23 cellular contexts compared by ENCODE assay signal in the genomic region with DNA sequence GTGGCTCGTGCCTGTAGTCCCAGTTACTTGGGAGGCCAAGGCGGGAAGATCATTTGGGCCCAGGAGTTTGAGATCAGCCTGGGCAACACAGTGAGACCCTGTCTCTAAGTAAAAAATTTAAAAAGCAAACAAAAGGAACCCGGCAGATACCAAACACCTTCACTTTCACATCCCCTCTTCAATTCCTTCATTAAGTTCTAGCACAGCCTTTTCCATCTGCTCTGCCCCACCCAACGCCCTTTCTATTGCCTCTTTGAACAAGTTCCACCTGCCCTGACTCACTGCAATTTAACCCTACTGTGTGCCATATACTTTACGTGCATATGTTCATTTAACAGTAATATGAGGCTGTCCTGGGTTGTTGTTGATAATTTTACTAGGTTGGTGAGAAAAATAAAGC. TPM values are rescaled to one million over a fixed set of nuclear protein-coding genes. Genes with fewer than 3 reads are reported as not detected.
DNase-seq lines count a peak whose midpoint lies in the region; ATAC-seq, FAIRE-seq and TF ChIP-seq lines count a peak whose summit lies in the region.
"Had no signal": no experiment of that assay in that cellular context is flagged by ENCODE, and none has a peak within 500 bp of the region (broad histone marks: within the 10 kb centered on the region; RNA-seq: fewer than 3 reads in every experiment).

No MANE protein-coding gene starts in this region.

- H3K36me3 ChIP-seq in GM23248 (ENCODE audit: low read depth), result no peaks in the 10 kb centered on the region
- H3K36me3 ChIP-seq: HAP-1, upper lobe of left lung had no signal

- no peak for FAIRE-seq in GM12891 (lab: Jason Lieb, UNC)
- FAIRE-seq: D721Med, HTR-8/SVneo had no signal

- H3K4me3 Mint-ChIP-seq in T-helper 2 cell treated with Interferon-gamma antibody and Interleukin-4, amounts not matched to agents 5 μg/mL and 100 μg/mL, for 36 hours, result peak overlapping the region; percentile 68
- peak overlapping the region; percentile 80 for H3K4me3 Mint-ChIP-seq in activated naive CD8-positive, alpha-beta T cell
- peak overlapping the region; percentile 61 to 88 (median 82) for H3K4me3 Mint-ChIP-seq in naive thymus-derived CD8-positive, alpha-beta T cell
- H3K4me3 Mint-ChIP-seq: nephron, WTC11 had no signal

- POLR2A ChIA-PET in naive thymus-derived CD8-positive, alpha-beta T cell (lab: Charles Lee), result interaction anchor here (1.5 to 21.9 kb wide), 6 partner anchors 7 to 52 kb away, joined by 8 to 1569 read pairs (median 611); partner anchors contain the start of genes B2M, PATL2 and SPG11

- H3K9me3 ChIP-seq in GM23248 (ENCODE audit: low read depth), result no peaks in the 10 kb centered on the region
- H3K9me3 ChIP-seq: HAP-1, upper lobe of left lung had no signal

- no peaks in the 10 kb centered on the region for H3K4me1 ChIP-seq in GM23248 (ENCODE audit: insufficient read depth)
- H3K4me1 ChIP-seq: HAP-1, parathyroid adenoma had no signal

- in situ Hi-C loops in GM23248 (cut with MboI), result no loop called here

- no peaks in the 10 kb centered on the region for H3K79me2 ChIP-seq in GM23248 (ENCODE audit: insufficient read depth)
- H3K79me2 ChIP-seq: parathyroid adenoma had no signal

- no peaks in the 10 kb centered on the region for H3F3A ChIP-seq in GM23248 (ENCODE audit: insufficient read depth)

- H3K27me3 Mint-ChIP-seq in T-helper 2 cell treated with Interferon-gamma antibody and Interleukin-4, amounts not matched to agents 5 μg/mL and 100 μg/mL, for 36 hours (ENCODE audit: low read depth), result no peaks in the 10 kb centered on the region
- no peaks in the 10 kb centered on the region for H3K27me3 Mint-ChIP-seq in activated naive CD8-positive, alpha-beta T cell
- H3K27me3 Mint-ChIP-seq in naive thymus-derived CD8-positive, alpha-beta T cell, result no peaks in the 10 kb centered on the region

- DNase-seq in T-helper 2 cell treated with Interferon-gamma antibody and Interleukin-4, amounts not matched to agents 5 μg/mL and 100 μg/mL, for 36 hours (ENCODE audit: low spot score), result no peak
- DNase-seq in T-helper 2 cell, result no peak
- DNase-seq in GM12891 (ENCODE audit: insufficient read length, low spot score), result no peak
- no peak for DNase-seq in naive thymus-derived CD8-positive, alpha-beta T cell
- DNase-seq in effector CD8-positive, alpha-beta T cell (lab: John Stamatoyannopoulos, UW), result no peak
- no peak for DNase-seq in GM23248
- DNase-seq: 8988T, amygdala, erythroblast, foreskin melanocyte, NCI-H1436, NCI-H526 treated with DMSO at 0.1 percent for 48 hours, Right ventricle myocardium superior, upper lobe of left lung had no signal

- no peak overlapping the region for H3K4me2 ChIP-seq in GM23248 (ENCODE audit: unreplicated experiment)

- no peak overlapping the region for H3K27ac ChIP-seq in GM23248
- H3K27ac ChIP-seq: parathyroid adenoma had no signal

- H3K9me3 Mint-ChIP-seq in T-helper 2 cell treated with Interferon-gamma antibody and Interleukin-4, amounts not matched to agents 5 μg/mL and 100 μg/mL, for 36 hours, result peaks cover 9% of the 10 kb centered on the region
- H3K9me3 Mint-ChIP-seq in activated naive CD8-positive, alpha-beta T cell (ENCODE audit: low read depth), result no peaks in the 10 kb centered on the region
- H3K9me3 Mint-ChIP-seq in naive thymus-derived CD8-positive, alpha-beta T cell, result peaks cover 0 to 13% (median 2%) of the 10 kb centered on the region in 9 donors
- H3K9me3 Mint-ChIP-seq: nephron, WTC11 had no signal

- no peak overlapping the region for H2AFZ ChIP-seq in GM23248
- H2AFZ ChIP-seq: parathyroid adenoma had no signal

- peak overlapping the region; percentile 87 for H3K27ac Mint-ChIP-seq in T-helper 2 cell treated with Interferon-gamma antibody and Interleukin-4, amounts not matched to agents 5 μg/mL and 100 μg/mL, for 36 hours
- peak overlapping the region; percentile 95 for H3K27ac Mint-ChIP-seq in activated naive CD8-positive, alpha-beta T cell
- H3K27ac Mint-ChIP-seq in naive thymus-derived CD8-positive, alpha-beta T cell, result peak overlapping the region; percentile 91 to 99 (median 95)
- H3K27ac Mint-ChIP-seq: nephron, WTC11 had no signal

- no peak for TF ChIP-seq POLR2A in GM12891 (IDR thresholded peaks at IDR 0.05; ENCODE audit: low read depth, low read length)

- peaks cover 63% of the 10 kb centered on the region for H3K4me1 Mint-ChIP-seq in T-helper 2 cell treated with Interferon-gamma antibody and Interleukin-4, amounts not matched to agents 5 μg/mL and 100 μg/mL, for 36 hours (ENCODE audit: low read depth)
- H3K4me1 Mint-ChIP-seq in activated naive CD8-positive, alpha-beta T cell (ENCODE audit: low read depth), result peaks cover 85% of the 10 kb centered on the region
- H3K4me1 Mint-ChIP-seq in naive thymus-derived CD8-positive, alpha-beta T cell, result peaks cover 49 to 91% (median 89%) of the 10 kb centered on the region in 4 donors
- H3K4me1 Mint-ChIP-seq: nephron, WTC11 had no signal

- no peak overlapping the region for H3K4me3 ChIP-seq in GM23248
- H3K4me3 ChIP-seq: HAP-1, upper lobe of left lung had no signal

- H3K9ac ChIP-seq in GM23248, result no peak overlapping the region
- H3K9ac ChIP-seq: parathyroid adenoma had no signal

- H4K20me1 ChIP-seq in GM23248 (ENCODE audit: insufficient read depth), result no peaks in the 10 kb centered on the region

- peaks cover 7% of the 10 kb centered on the region; the same call in 1 of the 2 replicates for H3K27me3 ChIP-seq in GM23248 (replicated peaks; ENCODE audit: insufficient read depth)
- H3K27me3 ChIP-seq: upper lobe of left lung had no signal

- H3K36me3 Mint-ChIP-seq in T-helper 2 cell treated with Interferon-gamma antibody and Interleukin-4, amounts not matched to agents 5 μg/mL and 100 μg/mL, for 36 hours (ENCODE audit: low read depth), result peaks cover 19% of the 10 kb centered on the region
- H3K36me3 Mint-ChIP-seq in activated naive CD8-positive, alpha-beta T cell, result peaks cover 10% of the 10 kb centered on the region
- peaks cover 0 to 17% (median 15%) of the 10 kb centered on the region in 3 donors for H3K36me3 Mint-ChIP-seq in naive thymus-derived CD8-positive, alpha-beta T cell
- H3K36me3 Mint-ChIP-seq: WTC11 had no signal

- no peak for ATAC-seq in naive thymus-derived CD8-positive, alpha-beta T cell
- no peak for ATAC-seq in GM19452 (IDR thresholded peaks at IDR 0.05; ENCODE audit: unreplicated experiment)

- no peaks in the 10 kb centered on the region for H3K9me2 ChIP-seq in GM23248 (ENCODE audit: insufficient read depth)

- WGBS in GM23248 (ENCODE audit: low coverage in 1 of 2, low lambda C conversion rate in 2 of 2, missing lambda C conversion rate in 2 of 2), 2 experiments, result 58 to 65% methylated on average over 5 of the region's 5 CpGs

TF ChIP-seq in GM12891, 5 proteins besides CTCF, POLR2A, EP300 and RAD21:
- peak; percentile 64 for TF ChIP-seq SPI1 (IDR thresholded peaks at IDR 0.05; ENCODE audit: low read depth, low read length)
- TF ChIP-seq POLR2AphosphoS5 (IDR thresholded peaks at IDR 0.05; ENCODE audit: low read depth, low read length), result no peak

RNA-seq across cellular contexts. Expression of gene SPG11, which starts 12.4 kb away (rescaled TPM):
- polyA plus RNA-seq in GM12891 (2012; ENCODE audit: low read depth, missing spikeins), result 29.1 TPM
- 100 to 1,000 TPM; 133 to 138 TPM for total RNA-seq in naive thymus-derived CD8-positive, alpha-beta T cell
- 10 to 100 TPM; 24.3 to 30.9 (median 29.8) TPM for polyA plus RNA-seq in naive thymus-derived CD8-positive, alpha-beta T cell
- total RNA-seq in GM23248 (2014; rRNA removed; shearing (Covaris generic)), result 53.6 and 75.6 TPM in 2 replicates
- polyA plus RNA-seq in GM23248 (2016; fragmentation: Nextera tagmentation; extraction: Ambion mirVana), result 20.5 and 21.5 TPM in 2 replicates

RNA-seq across cellular contexts. Expression of gene PATL2, which starts 35.2 kb away (rescaled TPM):
- 10.9 TPM for polyA plus RNA-seq in GM12891 (2012; ENCODE audit: low read depth, missing spikeins)
- 10 to 100 TPM; 69.4 to 69.9 TPM for total RNA-seq in naive thymus-derived CD8-positive, alpha-beta T cell
- 10 to 100 TPM in 2 of 3 donors, 1 to 10 TPM in 1; 7.2 to 21.8 (median 12.4) TPM for polyA plus RNA-seq in naive thymus-derived CD8-positive, alpha-beta T cell
- total RNA-seq in GM23248 (2014; rRNA removed; shearing (Covaris generic)), result not detected in 2 replicates
- polyA plus RNA-seq in GM23248 (2016; fragmentation: Nextera tagmentation; extraction: Ambion mirVana), result 0.26 TPM in 1 of 2 replicates, not detected in the other
- total RNA-seq: G401 had no signal

RNA-seq across cellular contexts. Expression of gene B2M, which starts 35.4 kb away (rescaled TPM):
- 5,189 TPM for polyA plus RNA-seq in GM12891 (2012; ENCODE audit: low read depth, missing spikeins)
- 1,000 to 10,000 TPM; 6,403 to 7,046 TPM for total RNA-seq in naive thymus-derived CD8-positive, alpha-beta T cell
- over 10,000 TPM; 25,152 to 39,550 (median 31,716) TPM for polyA plus RNA-seq in naive thymus-derived CD8-positive, alpha-beta T cell
- 1,965 and 2,442 TPM in 2 replicates for total RNA-seq in GM23248 (2014; rRNA removed; shearing (Covaris generic))
- polyA plus RNA-seq in GM23248 (2016; fragmentation: Nextera tagmentation; extraction: Ambion mirVana), result 3,590 and 3,619 TPM in 2 replicates

Comparison
In these comparisons a context has a peak if more than half of its experiments do, and no peak if none do; other contexts are left out.
1. RNA of gene PATL2, which starts 35.2 kb away (total RNA-seq): 69.4 to 69.9 TPM in naive thymus-derived CD8-positive, alpha-beta T cell; not detected in GM23248; every median in the first group is over 10 times any median in the second.
2. Peak in every context shown above with its lines, with median percentiles within 50 percentile points of each other: H3K27ac Mint-ChIP-seq and H3K4me3 Mint-ChIP-seq.